9 cellular contexts compared by ENCODE assay signal in genomic region chr21:38965910-38966504, GRCh38.
A peak's percentile ranks its signal among the peaks of the same experiment; 100 is the strongest.
DNase-seq lines count a peak whose midpoint lies in the region; ATAC-seq and TF ChIP-seq lines count a peak whose summit lies in the region.
"Had no signal": no experiment of that assay in that cellular context is flagged by ENCODE, and none has a peak within 500 bp of the region (broad histone marks: within the 10 kb centered on the region; RNA-seq: fewer than 3 reads in every experiment).

No MANE protein-coding gene starts in this region.

- TF ChIP-seq CTCF in lung (IDR thresholded peaks at IDR 0.05; ENCODE audit: control extremely low read depth, extremely low read depth): no peak
- no peak for TF ChIP-seq CTCF in esophagus squamous epithelium (IDR thresholded peaks at IDR 0.05)

- TF ChIP-seq POLR2A in esophagus squamous epithelium (IDR thresholded peaks at IDR 0.05): no peak

- H3K27ac ChIP-seq in lung (ENCODE audit: low read depth in 1 of 2, low read length in 1 of 2) (peak overlapping the region in 1 of 2 donors; percentile 71), esophagus squamous epithelium (no peak overlapping the region)

- peak; percentile 80 for ATAC-seq in lung (ENCODE audit: insufficient read depth, low FRiP score)
- no peak for ATAC-seq in GM21515 (IDR thresholded peaks at IDR 0.05; ENCODE audit: unreplicated experiment)

- H3K27me3 ChIP-seq in lung (ENCODE audit: control insufficient read depth, insufficient read depth) (no peaks in the 10 kb centered on the region), esophagus squamous epithelium (no peaks in the 10 kb centered on the region)

- H3K36me3 ChIP-seq in lung (ENCODE audit: control insufficient read depth in 2 of 2, insufficient read depth in 2 of 2, low read length in 2 of 2) (no peaks in the 10 kb centered on the region), esophagus squamous epithelium (no peaks in the 10 kb centered on the region)

- in situ Hi-C loops in ACHN (cut with HindIII; ENCODE audit: low pct_ligation_motif_present, low pct_unique_long_range_greater_than_20kb, low sequenced_read_pairs): no loop called here

- intact Hi-C loops in esophagus squamous epithelium (cut with DNase I): no loop called here

- H3K4me3 ChIP-seq in lung (no peak overlapping the region), esophagus squamous epithelium (no peak overlapping the region)

- WGBS in lung, 2 donors: 65 to 80% methylated on average over 16 of the region's 16 CpGs
- 73 to 82% methylated on average over 14 to 15 of the region's 16 CpGs for WGBS in esophagus squamous epithelium, 2 donors

- no peaks in the 10 kb centered on the region for H3K9me3 ChIP-seq in lung (ENCODE audit: control insufficient read depth in 2 of 2, insufficient read depth in 1 of 2, low read length in 1 of 2)
- H3K9me3 ChIP-seq in esophagus squamous epithelium: no peaks in the 10 kb centered on the region

- H3K4me1 ChIP-seq in lung (ENCODE audit: control insufficient read depth in 2 of 2, insufficient read depth in 2 of 2, low read length in 2 of 2): no peaks in the 10 kb centered on the region
- no peaks in the 10 kb centered on the region for H3K4me1 ChIP-seq in esophagus squamous epithelium

- DNase-seq in COLO668 (lab: John Stamatoyannopoulos, UW; ENCODE audit: unreplicated experiment) (peak; percentile 97), NCI-H1092 treated with DMSO at 0.1 percent for 48 hours (lab: John Stamatoyannopoulos, UW) (peak; percentile 98), amniotic epithelial cell (ENCODE audit: low read depth) (peak; percentile 84), lung (ENCODE audit: low spot score) (peak; percentile 88), esophagus squamous epithelium (lab: John Stamatoyannopoulos, UW) (no peak), ACHN (no peak)
- no peak for DNase-seq in stimulated activated CD4-positive, alpha-beta T cell treated with anti-CD3 and anti-CD28 coated beads, Interleukin-2, amount 100 ng/mL, for 24 hours
- DNase-seq: CD4-positive, alpha-beta memory T cell had no signal

Comparison
In these comparisons a context has a peak if more than half of its experiments do, and no peak if none do; other contexts are left out.
1. DNase-seq: peak in COLO668 (single experiment), NCI-H1092 treated with DMSO at 0.1 percent for 48 hours (single experiment), amniotic epithelial cell (single experiment) and lung (single experiment); none in stimulated activated CD4-positive, alpha-beta T cell treated with anti-CD3 and anti-CD28 coated beads, Interleukin-2, amount 100 ng/mL, for 24 hours (0 of 2), esophagus squamous epithelium (single experiment) and ACHN (single experiment).